In the genomic region with DNA sequence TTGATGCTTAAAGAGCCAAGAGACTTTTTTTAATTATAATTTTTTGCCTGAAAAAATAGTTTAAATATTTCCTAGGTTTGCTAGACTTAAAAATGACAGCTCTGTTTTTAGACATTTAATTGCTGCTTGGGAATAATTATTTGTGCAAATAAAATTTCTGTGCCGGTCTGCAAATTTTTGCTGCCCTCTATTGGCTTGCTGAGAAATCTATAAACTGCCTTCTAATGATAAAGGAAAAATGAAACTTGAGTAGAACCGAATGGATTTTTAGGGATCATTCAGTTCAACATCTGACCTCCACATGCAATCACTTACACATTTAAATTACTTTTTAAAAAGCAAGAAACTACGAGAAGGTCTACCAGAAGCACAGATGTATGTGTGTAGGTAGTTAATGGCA, we compare ENCODE assay signal across 18 cellular contexts.
A peak's percentile ranks its signal among the peaks of the same experiment; 100 is the strongest.
DNase-seq lines count a peak whose midpoint lies in the region; ATAC-seq and TF ChIP-seq lines count a peak whose summit lies in the region.
"Had no signal": no experiment of that assay in that cellular context is flagged by ENCODE, and none has a peak within 500 bp of the region (broad histone marks: within the 10 kb centered on the region; RNA-seq: fewer than 3 reads in every experiment).

No MANE protein-coding gene starts in this region.

- peaks cover 3% of the 10 kb centered on the region for H3K27me3 Mint-ChIP-seq in glutamatergic neuron (ENCODE audit: unreplicated experiment)
- H3K27me3 Mint-ChIP-seq: activated CD4-positive, alpha-beta memory T cell treated with anti-CD3 and anti-CD28 coated beads for 36 hours; activated naive CD4-positive, alpha-beta T cell treated with anti-CD3 and anti-CD28 coated beads, Interleukin-2, amount 50 U/mL, for 24 hours; dendritic cell treated with granulocyte-macrophage colony-stimulating factor and Interleukin-4, amounts not matched to agents 40 ng/mL and 50 ng/mL, for 4 days; natural killer cell treated with Interleukin-12 subunit alpha and Interleukin-12 subunit beta and Interleukin-15 and Interleukin-18, amount 100 ng/mL, for 72 hours; stimulated activated memory B cell treated with anti-CD40 and anti-IgM and Interleukin-4, amounts not matched to agents 10 μg/mL and 1 μg/mL and 100 μg/mL, for 72 hours had no signal

- no peaks in the 10 kb centered on the region for H3K4me1 Mint-ChIP-seq in glutamatergic neuron (ENCODE audit: low read depth, unreplicated experiment)
- H3K4me1 Mint-ChIP-seq: activated naive CD4-positive, alpha-beta T cell treated with anti-CD3 and anti-CD28 coated beads, Interleukin-2, amount 50 U/mL, for 24 hours; stimulated activated memory B cell treated with anti-CD40 and anti-IgM and Interleukin-4, amounts not matched to agents 10 μg/mL and 1 μg/mL and 100 μg/mL, for 72 hours had no signal

- H3K36me3 Mint-ChIP-seq in glutamatergic neuron (ENCODE audit: unreplicated experiment) = no peaks in the 10 kb centered on the region
- H3K36me3 Mint-ChIP-seq: activated CD4-positive, alpha-beta memory T cell treated with anti-CD3 and anti-CD28 coated beads for 36 hours; activated naive CD4-positive, alpha-beta T cell treated with anti-CD3 and anti-CD28 coated beads, Interleukin-2, amount 50 U/mL, for 24 hours; natural killer cell treated with Interleukin-12 subunit alpha and Interleukin-12 subunit beta and Interleukin-15 and Interleukin-18, amount 100 ng/mL, for 72 hours; stimulated activated memory B cell treated with anti-CD40 and anti-IgM and Interleukin-4, amounts not matched to agents 10 μg/mL and 1 μg/mL and 100 μg/mL, for 72 hours had no signal

- no peak overlapping the region for H3K4me3 Mint-ChIP-seq in glutamatergic neuron (ENCODE audit: unreplicated experiment)
- H3K4me3 Mint-ChIP-seq: activated CD4-positive, alpha-beta memory T cell treated with anti-CD3 and anti-CD28 coated beads for 36 hours; activated naive CD4-positive, alpha-beta T cell treated with anti-CD3 and anti-CD28 coated beads, Interleukin-2, amount 50 U/mL, for 24 hours; activated T-cell treated with anti-CD3 and anti-CD28 coated beads, Interleukin-2, amount 50 U/mL, for 4 hours; dendritic cell treated with granulocyte-macrophage colony-stimulating factor and Interleukin-4, amounts not matched to agents 40 ng/mL and 50 ng/mL, for 4 days; natural killer cell treated with Interleukin-12 subunit alpha and Interleukin-12 subunit beta and Interleukin-15 and Interleukin-18, amount 100 ng/mL, for 72 hours; stimulated activated memory B cell treated with anti-CD40 and anti-IgM and Interleukin-4, amounts not matched to agents 10 μg/mL and 1 μg/mL and 100 μg/mL, for 72 hours had no signal

- no peaks in the 10 kb centered on the region for H3K36me3 ChIP-seq in left ventricle myocardium inferior
- H3K36me3 ChIP-seq: BLaER1, tibial artery had no signal

- no peaks in the 10 kb centered on the region for H3K27me3 ChIP-seq in left ventricle myocardium inferior (ENCODE audit: low read depth)
- H3K27me3 ChIP-seq: tibial artery had no signal

- no peaks in the 10 kb centered on the region for H3K4me1 ChIP-seq in left ventricle myocardium inferior
- H3K4me1 ChIP-seq: BLaER1, tibial artery had no signal

- H3K9me3 Mint-ChIP-seq in glutamatergic neuron (ENCODE audit: unreplicated experiment) = no peaks in the 10 kb centered on the region
- H3K9me3 Mint-ChIP-seq: activated naive CD4-positive, alpha-beta T cell treated with anti-CD3 and anti-CD28 coated beads, Interleukin-2, amount 50 U/mL, for 24 hours; activated T-cell treated with anti-CD3 and anti-CD28 coated beads, Interleukin-2, amount 50 U/mL, for 4 hours; dendritic cell treated with granulocyte-macrophage colony-stimulating factor and Interleukin-4, amounts not matched to agents 40 ng/mL and 50 ng/mL, for 4 days had no signal

- peak; percentile 42; the same call in 1 of the 2 replicates for TF ChIP-seq CTCF in LNCaP clone FGC (IDR thresholded peaks at IDR 0.05; ENCODE audit: control insufficient read depth, extremely low read depth, insufficient read depth)
- no peak for TF ChIP-seq CTCF in left ventricle myocardium inferior (IDR thresholded peaks at IDR 0.05; ENCODE audit: borderline replicate concordance)
- TF ChIP-seq CTCF in glutamatergic neuron (IDR thresholded peaks at IDR 0.05; ENCODE audit: partially characterized antibody, unreplicated experiment) = no peak

- DNase-seq in D341Med (ENCODE audit: low spot score) (peak; percentile 1), LNCaP clone FGC (ENCODE audit: low read depth) (no peak), amniotic epithelial cell (ENCODE audit: low read depth) (peak; percentile 10), left lobe of liver (ENCODE audit: low spot score) (no peak), left ventricle myocardium inferior (no peak), COLO668 (lab: John Stamatoyannopoulos, UW; ENCODE audit: unreplicated experiment) (no peak), glutamatergic neuron (no peak)
- DNase-seq: activated CD4-positive, alpha-beta memory T cell treated with anti-CD3 and anti-CD28 coated beads for 36 hours; activated T-cell treated with anti-CD3 and anti-CD28 coated beads, Interleukin-2, amount 50 U/mL, for 4 hours; erythroblast; stimulated activated CD4-positive, alpha-beta T cell treated with anti-CD3 and anti-CD28 coated beads, Interleukin-12 subunit alpha, Interleukin-12 subunit beta, amount 100 ng/mL, for 4 hours; tibial artery had no signal

- no peaks in the 10 kb centered on the region for H3K9me3 ChIP-seq in left ventricle myocardium inferior (replicated peaks)
- H3K9me3 ChIP-seq: tibial artery had no signal

- ATAC-seq in left lobe of liver (peak; percentile 41), HG02981 (IDR thresholded peaks at IDR 0.05; ENCODE audit: unreplicated experiment) (no peak)
- ATAC-seq: activated T-cell treated with anti-CD3 and anti-CD28 coated beads, Interleukin-2, amount 50 U/mL, for 4 hours; natural killer cell treated with Interleukin-12 subunit alpha and Interleukin-12 subunit beta and Interleukin-15 and Interleukin-18, amount 100 ng/mL, for 72 hours; stimulated activated memory B cell treated with anti-CD40 and anti-IgM and Interleukin-4, amounts not matched to agents 10 μg/mL and 1 μg/mL and 100 μg/mL, for 72 hours had no signal

- H3K27ac Mint-ChIP-seq in glutamatergic neuron (ENCODE audit: unreplicated experiment) = no peak overlapping the region
- H3K27ac Mint-ChIP-seq: activated CD4-positive, alpha-beta memory T cell treated with anti-CD3 and anti-CD28 coated beads for 36 hours; activated naive CD4-positive, alpha-beta T cell treated with anti-CD3 and anti-CD28 coated beads, Interleukin-2, amount 50 U/mL, for 24 hours; dendritic cell treated with granulocyte-macrophage colony-stimulating factor and Interleukin-4, amounts not matched to agents 40 ng/mL and 50 ng/mL, for 4 days; natural killer cell treated with Interleukin-12 subunit alpha and Interleukin-12 subunit beta and Interleukin-15 and Interleukin-18, amount 100 ng/mL, for 72 hours; stimulated activated memory B cell treated with anti-CD40 and anti-IgM and Interleukin-4, amounts not matched to agents 10 μg/mL and 1 μg/mL and 100 μg/mL, for 72 hours had no signal

- H3K27ac ChIP-seq in left ventricle myocardium inferior (replicated peaks) = no peak overlapping the region
- H3K27ac ChIP-seq: BLaER1, tibial artery had no signal

- H3K4me3 ChIP-seq in LNCaP clone FGC (ENCODE audit: low read depth, low read length) (no peak overlapping the region), left ventricle myocardium inferior (no peak overlapping the region)
- H3K4me3 ChIP-seq: BLaER1, tibial artery had no signal

- intact Hi-C loops in left ventricle myocardium inferior (cut with micrococcal nuclease) = no loop called here

Comparison
In these comparisons a context has a peak if more than half of its experiments do, and no peak if none do; other contexts are left out.
1. DNase-seq: peak in D341Med (single experiment) and amniotic epithelial cell (single experiment); none in LNCaP clone FGC (single experiment), left lobe of liver (single experiment), left ventricle myocardium inferior (single experiment), COLO668 (single experiment) and glutamatergic neuron (single experiment).